In genomic region chr12:21677204-21677603, GRCh38 we compare ENCODE assay signal across 15 cellular contexts. TPM values are rescaled to one million over a fixed set of nuclear protein-coding genes. Genes with fewer than 3 reads are reported as not detected.
A peak's percentile ranks its signal among the peaks of the same experiment; 100 is the strongest.
DNase-seq lines count a peak whose midpoint lies in the region; ATAC-seq, FAIRE-seq and TF ChIP-seq lines count a peak whose summit lies in the region.
"Had no signal": no experiment of that assay in that cellular context is flagged by ENCODE, and none has a peak within 500 bp of the region (broad histone marks: within the 10 kb centered on the region; RNA-seq: fewer than 3 reads in every experiment).

No MANE protein-coding gene starts in this region.

- H2BK15ac ChIP-seq in neuronal stem cell (ENCODE audit: low read length), result no peak overlapping the region

- peak overlapping the region; percentile 74 to 75 for H3K4me3 Mint-ChIP-seq in activated T-cell treated with anti-CD3 and anti-CD28 coated beads, Interleukin-2, amount 50 U/mL, for 72 hours

- peak overlapping the region; percentile 38 for H3K27ac Mint-ChIP-seq in activated T-cell treated with anti-CD3 and anti-CD28 coated beads, Interleukin-2, amount 50 U/mL, for 72 hours

- no peak for TF ChIP-seq EP300 in K562 (IDR thresholded peaks at IDR 0.05; ENCODE audit: low read length)

- no peak overlapping the region for H3K4ac ChIP-seq in neuronal stem cell (ENCODE audit: low read length)

- no peaks in the 10 kb centered on the region for H3K27me3 ChIP-seq in Loucy (ENCODE audit: insufficient read depth, low read length, poor library complexity, severe bottlenecking)
- no peaks in the 10 kb centered on the region for H3K27me3 ChIP-seq in K562 (ENCODE audit: control insufficient read depth in 2 of 2, insufficient read depth in 2 of 2, low read length in 2 of 2)
- H3K27me3 ChIP-seq in neuronal stem cell (ENCODE audit: control insufficient read depth in 3 of 3, insufficient read depth in 3 of 3, low read depth in 1 of 3, low read length in 3 of 3), result peaks cover 0 to 4% (median 0%) of the 10 kb centered on the region in 3 experiments
- H3K27me3 ChIP-seq: BE2C had no signal

- H3K79me2 ChIP-seq in Loucy (ENCODE audit: insufficient read depth, low read length) (no peaks in the 10 kb centered on the region), K562 (ENCODE audit: control insufficient read depth, insufficient read depth, low read length) (no peaks in the 10 kb centered on the region)

- H2AFZ ChIP-seq in Loucy (ENCODE audit: low read length), result peak overlapping the region; percentile 40; the same call in 1 of the 2 replicates
- peak overlapping the region; percentile 79; the same call in 1 of the 2 replicates for H2AFZ ChIP-seq in K562 (ENCODE audit: low read depth, low read length)
- no peak overlapping the region for H2AFZ ChIP-seq in neuronal stem cell (ENCODE audit: low read length)
- H2AFZ ChIP-seq: PC-9 had no signal

- no peak overlapping the region for H2AK5ac ChIP-seq in neuronal stem cell (ENCODE audit: low read depth, low read length)

- TF ChIP-seq RAD21 in K562 (CRISPR knock-in tag; conservative IDR thresholded peaks at IDR 0.05 in 1 of 2, IDR thresholded peaks at IDR 0.05 in 1 of 2), result no peak

- peak overlapping the region; percentile 30 for H4K8ac ChIP-seq in neuronal stem cell (ENCODE audit: low read depth, low read length)

- H3K36me3 ChIP-seq in Loucy (ENCODE audit: insufficient read depth, low read length), result no peaks in the 10 kb centered on the region
- no peaks in the 10 kb centered on the region for H3K36me3 ChIP-seq in K562 (ENCODE audit: control insufficient read depth, insufficient read depth, low read length)
- H3K36me3 ChIP-seq in neuronal stem cell (replicated peaks in 1 of 2; ENCODE audit: control insufficient read depth in 2 of 2, insufficient read depth in 2 of 2, low read length in 2 of 2), result no peaks in the 10 kb centered on the region
- H3K36me3 ChIP-seq: BE2C had no signal

- H3K4me3 ChIP-seq in Loucy (ENCODE audit: low read length, poor library complexity, severe bottlenecking) (no peak overlapping the region), K562 (no peak overlapping the region), neuronal stem cell (ENCODE audit: low read length in 2 of 2) (no peak overlapping the region)
- H3K4me3 ChIP-seq: PC-9 had no signal

- H3K9ac ChIP-seq in Loucy (ENCODE audit: low read depth, low read length, poor library complexity, severe bottlenecking), result peak overlapping the region; percentile 68
- H3K9ac ChIP-seq in K562 (ENCODE audit: insufficient read depth in 1 of 2, low read depth in 2 of 2, low read length in 2 of 2), result no peak overlapping the region; a peak in 1 of 4 replicates
- no peak overlapping the region for H3K9ac ChIP-seq in neuronal stem cell (ENCODE audit: low read depth, low read length, poor library complexity)

- no peaks in the 10 kb centered on the region for H3K9me3 ChIP-seq in Loucy (ENCODE audit: insufficient read depth, low read depth, low read length)
- H3K9me3 ChIP-seq in K562 (replicated peaks; ENCODE audit: control insufficient read depth, insufficient read depth, low read depth, low read length), result no peaks in the 10 kb centered on the region
- no peaks in the 10 kb centered on the region for H3K9me3 ChIP-seq in neuronal stem cell (replicated peaks in 1 of 2; ENCODE audit: control insufficient read depth in 2 of 2, insufficient read depth in 1 of 2, low read depth in 1 of 2, low read length in 2 of 2)
- H3K9me3 ChIP-seq: BE2C had no signal

- no peak for ATAC-seq in activated T-cell treated with anti-CD3 and anti-CD28 coated beads, Interleukin-2, amount 50 U/mL, for 72 hours (replicated peaks in 1 of 2)
- ATAC-seq in K562, result no peak

- CTCF ChIA-PET in K562 (lab: Yijun Ruan, JAX; ENCODE audit: low intra/inter-chr PET ratio), result no interaction called here

- WGBS in K562 (ENCODE audit: insufficient coverage, low coverage, missing lambda C conversion rate), result 73% methylated on average over 5 of the region's 13 CpGs
- no CpG with 5 or more reads among the region's 13 CpGs for WGBS in neuronal stem cell (ENCODE audit: extremely low coverage in 2 of 2, insufficient read length in 2 of 2, insufficient replicate concordance in 1 of 2), 2 donors

- TF ChIP-seq CTCF in Loucy (conservative IDR thresholded peaks at IDR 0.05; ENCODE audit: low read length), result no peak
- no peak for TF ChIP-seq CTCF in K562 (IDR thresholded peaks at IDR 0.05 in 2 of 3, conservative IDR thresholded peaks at IDR 0.05 in 1 of 3; ENCODE audit: insufficient read depth in 2 of 3, low read depth in 1 of 3, low read length in 3 of 3)

- H3K27me3 Mint-ChIP-seq in activated T-cell treated with anti-CD3 and anti-CD28 coated beads, Interleukin-2, amount 50 U/mL, for 72 hours (ENCODE audit: low read depth), result no peaks in the 10 kb centered on the region

- H2BK5ac ChIP-seq in neuronal stem cell (ENCODE audit: low read length), result no peak overlapping the region

- no peaks in the 10 kb centered on the region for H3K79me1 ChIP-seq in neuronal stem cell (ENCODE audit: low read depth, low read length)

- no peaks in the 10 kb centered on the region for H3K36me3 Mint-ChIP-seq in activated T-cell treated with anti-CD3 and anti-CD28 coated beads, Interleukin-2, amount 50 U/mL, for 72 hours (ENCODE audit: insufficient read depth in 2 of 2)

- H3K27ac ChIP-seq in K562 (ENCODE audit: extremely low read depth, low read depth, low read length) (no peak overlapping the region), neuronal stem cell (replicated peaks; ENCODE audit: low read length) (no peak overlapping the region)
- H3K27ac ChIP-seq: PC-9 had no signal

- H3K23ac ChIP-seq in neuronal stem cell (ENCODE audit: low read depth, low read length, poor library complexity), result no peak overlapping the region

- no peaks in the 10 kb centered on the region for H3K9me1 ChIP-seq in K562 (ENCODE audit: control insufficient read depth, insufficient read depth, low read length)

- no peak overlapping the region for H2BK12ac ChIP-seq in neuronal stem cell (ENCODE audit: low read length)

- peak overlapping the region; percentile 87 for H3K4me2 ChIP-seq in Loucy (ENCODE audit: low read depth, low read length, poor library complexity, severe bottlenecking)
- H3K4me2 ChIP-seq in K562 (ENCODE audit: insufficient read depth, low read length), result no peak overlapping the region
- no peak overlapping the region for H3K4me2 ChIP-seq in neuronal stem cell (ENCODE audit: insufficient read depth, low read length, poor library complexity, severe bottlenecking)
- H3K4me2 ChIP-seq: PC-9 had no signal

- H4K20me1 ChIP-seq in Loucy (ENCODE audit: insufficient read depth, low read length, poor library complexity, severe bottlenecking) (no peaks in the 10 kb centered on the region), K562 (replicated peaks; ENCODE audit: control insufficient read depth, insufficient read depth, low read length) (no peaks in the 10 kb centered on the region)

- H3K4me1 Mint-ChIP-seq in activated T-cell treated with anti-CD3 and anti-CD28 coated beads, Interleukin-2, amount 50 U/mL, for 72 hours (ENCODE audit: low read depth), result peaks cover 44% of the 10 kb centered on the region

- H3K9me3 Mint-ChIP-seq in activated T-cell treated with anti-CD3 and anti-CD28 coated beads, Interleukin-2, amount 50 U/mL, for 72 hours, result no peaks in the 10 kb centered on the region

- no peak for FAIRE-seq in K562 (lab: Jason Lieb, UNC)
- FAIRE-seq in HTR-8/SVneo (lab: Jason Lieb, UNC), result no peak

- BruUV-seq in K562 (replicated peaks; lab: Mats Ljungman, UMichigan), result no TSS peak

- no peak for TF ChIP-seq POLR2A in K562 (conservative IDR thresholded peaks at IDR 0.05)

- H3K14ac ChIP-seq in neuronal stem cell (ENCODE audit: low read length), result no peak overlapping the region

- intact Hi-C loops in K562 (cut with micrococcal nuclease), result loop anchor here (5.0 kb wide), 1 partner anchor 175 kb away; the partner anchor contains the start of genes GOLT1B and RECQL

- peaks cover 8% of the 10 kb centered on the region; the same call in 1 of the 2 replicates for H3F3A ChIP-seq in Loucy (ENCODE audit: low read depth)

- H3K4me1 ChIP-seq in Loucy (ENCODE audit: insufficient read depth, low read length, poor library complexity, severe bottlenecking) (peaks cover 48% of the 10 kb centered on the region), K562 (replicated peaks in 1 of 2; ENCODE audit: control insufficient read depth in 2 of 2, insufficient read depth in 2 of 2, low read length in 2 of 2) (peaks cover 0 to 3% of the 10 kb centered on the region in 2 experiments; a peak in 4 of 5 replicates), neuronal stem cell (ENCODE audit: control insufficient read depth in 2 of 2, insufficient read depth in 1 of 2, low read depth in 1 of 2, low read length in 2 of 2) (no peaks in the 10 kb centered on the region)
- H3K4me1 ChIP-seq: BE2C had no signal

- no peaks in the 10 kb centered on the region for H3K9me2 ChIP-seq in Loucy (replicated peaks; ENCODE audit: low read depth, low read length)

- in situ Hi-C loops in K562 (cut with MboI), result no loop called here

- DNase-seq in activated T-cell treated with anti-CD3 and anti-CD28 coated beads, Interleukin-2, amount 50 U/mL, for 72 hours, result no peak
- DNase-seq in activated T-cell treated with anti-CD3 and anti-CD28 coated beads for 4 hours, result no peak
- no peak for DNase-seq in K562 (ENCODE audit: extremely low read depth in 1 of 4, low spot score in 3 of 4)
- no peak for DNase-seq in neuronal stem cell (ENCODE audit: low spot score)
- DNase-seq in D341Med (ENCODE audit: low spot score), result no peak
- no peak for DNase-seq in HTR-8/SVneo (ENCODE audit: insufficient read length, low spot score)
- DNase-seq: BE2C, H7, MM.1S, NCI-H1105, NCI-H187 treated with DMSO at 0.1 percent for 48 hours, NCI-H2171, NCI-H774, PC-9 had no signal

- POLR2A ChIA-PET in K562 (lab: Yijun Ruan, JAX), result no interaction called here

- no peak overlapping the region for H3K18ac ChIP-seq in neuronal stem cell (ENCODE audit: low read length)

- no peak overlapping the region for H2BK120ac ChIP-seq in neuronal stem cell (ENCODE audit: low read depth, low read length)

- peak overlapping the region; percentile 12 for H4K91ac ChIP-seq in neuronal stem cell (ENCODE audit: low read depth, low read length, poor library complexity)

RNA-seq across cellular contexts. Expression of gene LDHB, which starts 19.6 kb away (rescaled TPM):
- total RNA-seq in activated T-cell treated with anti-CD3 and anti-CD28 coated beads, Interleukin-2, amount 50 U/mL, for 72 hours, result 1,000 to 10,000 TPM; 1,381 to 1,488 TPM
- 74.2 and 159 TPM in 2 replicates for total RNA-seq in K562 (2011; cell fraction: chromatin; rRNA removed; ENCODE audit: low replicate concordance)
- total RNA-seq in K562 (2011; cell fraction: nucleolus; rRNA removed), result 72.0 and 82.6 TPM in 2 replicates
- total RNA-seq in K562 (2011; cell fraction: nucleoplasm; rRNA removed), result 129 and 165 TPM in 2 replicates
- total RNA-seq in K562 (2014; rRNA removed) (710 and 743 TPM in 2 replicates), K562 (2014; rRNA removed; fragmentation: Illumina TruSeq; extraction: Trizol) (1,339 and 1,452 TPM in 2 replicates), K562 (2015; rRNA removed; fragmentation: Illumina TruSeq; extraction: Trizol) (871 and 888 TPM in 2 replicates), K562 (2021) (919 and 939 TPM in 2 replicates)
- polyA plus RNA-seq in K562 (2011; rRNA removed) (993 and 1,477 TPM in 2 replicates), K562 (2014; fragmentation: Illumina TruSeq; extraction: Trizol) (968 and 1,051 TPM in 2 replicates), K562 (2014; fragmentation: Nextera tagmentation; extraction: Ambion mirVana) (1,000 to 10,000 TPM; 2,666 to 2,680 TPM), K562 (2014; rRNA removed) (875 and 947 TPM in 2 replicates)
- polyA plus RNA-seq in K562 (2011; cell fraction: cytosol; rRNA removed), result 303 and 725 TPM in 2 replicates
- polyA plus RNA-seq in K562 (2011; cell fraction: nucleus; rRNA removed), result 114 and 246 TPM in 2 replicates
- polyA plus RNA-seq in K562 (2012), result 674 and 1,073 TPM in 2 replicates
- 1,250 and 1,470 TPM in 2 replicates for polyA minus RNA-seq in K562 (2011; rRNA and poly(A)+ RNA removed)
- 267 and 360 TPM in 2 replicates for polyA minus RNA-seq in K562 (2011; cell fraction: cytosol; rRNA and poly(A)+ RNA removed)
- polyA minus RNA-seq in K562 (2011; cell fraction: nucleus; rRNA and poly(A)+ RNA removed), result 66.6 and 146 TPM in 2 replicates
- polyA plus RNA-seq in neuronal stem cell (2013, experiment 1 of 2), result 696 TPM
- polyA plus RNA-seq in neuronal stem cell (2013, experiment 2 of 2), result 664 TPM
